In genomic region chr3:10619989-10620832, GRCh38 we compare ENCODE assay signal across 15 cellular contexts.
"Had no signal": no experiment of that assay in that cellular context is flagged by ENCODE, and none has a peak within 500 bp of the region (broad histone marks: within the 10 kb centered on the region; RNA-seq: fewer than 3 reads in every experiment).

No MANE protein-coding gene starts in this region.

- H3K4me1 Mint-ChIP-seq: activated naive CD8-positive, alpha-beta T cell treated with anti-CD3 and anti-CD28 coated beads for 36 hours had no signal

- H3K27ac ChIP-seq: prostate gland had no signal

- H3K36me3 ChIP-seq: prostate gland had no signal

- H3K9me3 Mint-ChIP-seq: natural killer cell treated with Interleukin-12 subunit alpha and Interleukin-12 subunit beta and Interleukin-15 and Interleukin-18, amount 100 ng/mL, for 72 hours; stimulated activated naive CD8-positive, alpha-beta T cell treated with anti-CD3 and anti-CD28 coated beads, Interleukin-15, Interleukin-2, amounts not matched to agents 100 ng/mL and 50 ng/mL, for 24 hours had no signal

- DNase-seq: activated CD4-positive, alpha-beta T cell treated with anti-CD3 and anti-CD28 coated beads, Interleukin-2, amount 50 U/mL, for 1 hour; activated gamma-delta T cell treated with Interleukin-2 at 50 U/mL for 16 hours; activated naive CD8-positive, alpha-beta T cell treated with anti-CD3 and anti-CD28 coated beads for 36 hours; activated T-cell treated with anti-CD3 and anti-CD28 coated beads, Interleukin-2, amount 50 U/mL, for 1 hour; anterior cingulate cortex; foreskin melanocyte; left ventricle myocardium superior; mesenchymal stem cell; occipital lobe; stimulated activated CD4-positive, alpha-beta T cell treated with anti-CD3 and anti-CD28 coated beads, Interleukin-2, amount 100 ng/mL, for 24 hours; T-helper 2 cell had no signal

- H3K4me3 Mint-ChIP-seq: activated naive CD8-positive, alpha-beta T cell treated with anti-CD3 and anti-CD28 coated beads for 36 hours; natural killer cell treated with Interleukin-12 subunit alpha and Interleukin-12 subunit beta and Interleukin-15 and Interleukin-18, amount 100 ng/mL, for 72 hours; stimulated activated naive CD8-positive, alpha-beta T cell treated with anti-CD3 and anti-CD28 coated beads, Interleukin-15, Interleukin-2, amounts not matched to agents 100 ng/mL and 50 ng/mL, for 24 hours had no signal

- H3K4me3 ChIP-seq: prostate gland had no signal

- H3K36me3 Mint-ChIP-seq: activated naive CD8-positive, alpha-beta T cell treated with anti-CD3 and anti-CD28 coated beads for 36 hours; natural killer cell treated with Interleukin-12 subunit alpha and Interleukin-12 subunit beta and Interleukin-15 and Interleukin-18, amount 100 ng/mL, for 72 hours had no signal

- H3K4me1 ChIP-seq: prostate gland had no signal

- H3K9me3 ChIP-seq: prostate gland had no signal

- H3K27ac Mint-ChIP-seq: activated naive CD8-positive, alpha-beta T cell treated with anti-CD3 and anti-CD28 coated beads for 36 hours; natural killer cell treated with Interleukin-12 subunit alpha and Interleukin-12 subunit beta and Interleukin-15 and Interleukin-18, amount 100 ng/mL, for 72 hours; stimulated activated naive CD8-positive, alpha-beta T cell treated with anti-CD3 and anti-CD28 coated beads, Interleukin-15, Interleukin-2, amounts not matched to agents 100 ng/mL and 50 ng/mL, for 24 hours had no signal

- ATAC-seq: left ventricle myocardium superior, sciatic nerve had no signal
